ENCODE assay signal across 7 cellular contexts in genomic region chr15:43492266-43492665, GRCh38. TPM values are rescaled to one million over a fixed set of nuclear protein-coding genes. Genes with fewer than 3 reads are reported as not detected.
DNase-seq lines count a peak whose midpoint lies in the region; ATAC-seq, FAIRE-seq and TF ChIP-seq lines count a peak whose summit lies in the region.

No MANE protein-coding gene starts in this region.

- ATAC-seq in right cardiac atrium: no peak
- ATAC-seq in GM18519 (IDR thresholded peaks at IDR 0.05; ENCODE audit: low FRiP score, unreplicated experiment): no peak
- no peak for ATAC-seq in GM21737 (IDR thresholded peaks at IDR 0.05; ENCODE audit: unreplicated experiment)

- no peak for DNase-seq in HL-60 (ENCODE audit: low read depth in 1 of 2, low spot score in 1 of 2)
- DNase-seq in right cardiac atrium: no peak
- DNase-seq in frontal cortex (ENCODE audit: low spot score in 2 of 2): no peak

- peak overlapping the region; percentile 53 for H3K27ac ChIP-seq in HL-60 (replicated peaks)
- peak overlapping the region; percentile 69 for H3K27ac ChIP-seq in VCaP
- H3K27ac ChIP-seq in right cardiac atrium (ENCODE audit: low read length): no peak overlapping the region
- peak overlapping the region in 20 of 21 experiments; percentile 60 to 93 (median 84) for H3K27ac ChIP-seq in skin epidermis

- H3K4me3 ChIP-seq in HL-60 (replicated peaks; ENCODE audit: insufficient read depth, low read length) (peak overlapping the region; percentile 100), right cardiac atrium (ENCODE audit: low read length) (peak overlapping the region; percentile 82), skin epidermis (peak overlapping the region; percentile 62 to 97 (median 86))

- no peaks in the 10 kb centered on the region for H3K9me3 ChIP-seq in right cardiac atrium (ENCODE audit: control insufficient read depth, low read length)

- intact Hi-C loops in right cardiac atrium (cut with DNase I): no loop called here

- WGBS in right cardiac atrium: 5% methylated on average over 7 of the region's 7 CpGs

- no peak for FAIRE-seq in frontal cortex (lab: Jason Lieb, UNC)

- no peaks in the 10 kb centered on the region for H3K27me3 ChIP-seq in HL-60 (ENCODE audit: insufficient read depth, poor library complexity, severe bottlenecking)
- H3K27me3 ChIP-seq in right cardiac atrium (ENCODE audit: control insufficient read depth, insufficient read depth): no peaks in the 10 kb centered on the region

- TF ChIP-seq CTCF in HL-60 (IDR thresholded peaks at IDR 0.05; ENCODE audit: insufficient read depth, low read length): no peak
- no peak for TF ChIP-seq CTCF in VCaP (conservative IDR thresholded peaks at IDR 0.05)

- H3K4me1 ChIP-seq in right cardiac atrium (ENCODE audit: control insufficient read depth, insufficient read depth, low read length): no peaks in the 10 kb centered on the region

RNA-seq across cellular contexts. Expression of gene TP53BP1, which starts 0.7 kb away (rescaled TPM):
- total RNA-seq in right cardiac atrium (10 to 100 TPM; 30.4 to 44.4 (median 36.7) TPM), frontal cortex (157 TPM)
- 14.6 TPM for polyA plus RNA-seq in right cardiac atrium

RNA-seq across cellular contexts. Expression of gene MAP1A, which starts 25.1 kb away (rescaled TPM):
- total RNA-seq in right cardiac atrium: 10 to 100 TPM; 39.5 to 87.6 (median 58.9) TPM
- polyA plus RNA-seq in right cardiac atrium: 29.7 TPM
- 24.5 TPM for total RNA-seq in frontal cortex
